In the genomic region with DNA sequence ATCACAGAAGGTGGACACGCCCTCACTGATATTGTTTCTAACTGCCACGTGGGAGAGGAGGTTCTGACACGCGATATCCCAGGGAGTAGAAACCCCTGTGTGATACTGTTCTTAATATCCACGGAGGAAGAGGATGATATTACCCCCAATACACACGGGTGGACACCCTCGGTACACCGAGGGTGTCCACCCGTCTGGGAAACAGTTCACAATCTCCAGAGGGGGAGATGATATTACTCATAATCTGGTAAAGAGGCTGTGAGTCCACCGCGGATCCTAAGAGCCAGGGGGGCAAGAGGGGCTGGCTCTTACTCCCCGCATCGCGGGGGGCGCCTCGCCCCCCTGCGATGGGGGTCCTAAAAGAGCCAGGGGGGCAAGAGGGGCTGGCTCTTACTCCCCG, we compare ENCODE assay signal across 11 cellular contexts. TPM values are rescaled to one million over a fixed set of nuclear protein-coding genes. Genes with fewer than 3 reads are reported as not detected.
A peak's percentile ranks its signal among the peaks of the same experiment; 100 is the strongest.
DNase-seq lines count a peak whose midpoint lies in the region; ATAC-seq and TF ChIP-seq lines count a peak whose summit lies in the region.
"Had no signal": no experiment of that assay in that cellular context is flagged by ENCODE, and none has a peak within 500 bp of the region (broad histone marks: within the 10 kb centered on the region; RNA-seq: fewer than 3 reads in every experiment).

No MANE protein-coding gene starts in this region.

- H3K27ac Mint-ChIP-seq in CD8-positive, alpha-beta memory T cell: peak overlapping the region in 5 of 8 donors; percentile 0 to 79 (median 29)
- H3K27ac Mint-ChIP-seq in chondrocyte (ENCODE audit: unreplicated experiment) (no peak overlapping the region), neural crest cell (ENCODE audit: unreplicated experiment) (no peak overlapping the region)

- no peaks in the 10 kb centered on the region for H3K9me3 ChIP-seq in CD8-positive, alpha-beta memory T cell (ENCODE audit: low read length)
- peaks cover 0 to 6% (median 0%) of the 10 kb centered on the region in 8 donors for H3K9me3 ChIP-seq in spleen
- H3K9me3 ChIP-seq: gastroesophageal sphincter had no signal

- H3K27me3 Mint-ChIP-seq in CD8-positive, alpha-beta memory T cell: peaks cover 9 to 21% of the 10 kb centered on the region in 2 donors
- H3K27me3 Mint-ChIP-seq in chondrocyte (ENCODE audit: low read depth) (peaks cover 1% of the 10 kb centered on the region), neural crest cell (ENCODE audit: low read depth) (peaks cover 14% of the 10 kb centered on the region)

- no peaks in the 10 kb centered on the region for H3K36me3 Mint-ChIP-seq in CD8-positive, alpha-beta memory T cell
- H3K36me3 Mint-ChIP-seq in chondrocyte (ENCODE audit: low read depth) (no peaks in the 10 kb centered on the region), neural crest cell (ENCODE audit: low read depth) (no peaks in the 10 kb centered on the region)

- no peak for TF ChIP-seq POLR2A in spleen (IDR thresholded peaks at IDR 0.05)

- DNase-seq in CD8-positive, alpha-beta memory T cell: no peak
- peak; percentile 11 for DNase-seq in M059J (ENCODE audit: low read depth)
- DNase-seq in chondrocyte (ENCODE audit: low spot score): no peak
- DNase-seq in neural crest cell (ENCODE audit: low read depth, low spot score): no peak
- no peak for DNase-seq in spleen
- DNase-seq in foreskin keratinocyte: no peak
- DNase-seq: aorta; NK-92 treated with Interleukin-12 subunit alpha and Interleukin-12 subunit beta, amount 100 ng/mL, for 24 hours had no signal

- no peaks in the 10 kb centered on the region for H3K27me3 ChIP-seq in CD8-positive, alpha-beta memory T cell (ENCODE audit: insufficient read depth, low read length, poor library complexity, severe bottlenecking)
- H3K27me3 ChIP-seq in spleen (replicated peaks in 1 of 7): peaks cover 0 to 23% (median 0%) of the 10 kb centered on the region in 7 donors
- peaks cover 2% of the 10 kb centered on the region for H3K27me3 ChIP-seq in foreskin keratinocyte

- no peak overlapping the region for H3K27ac ChIP-seq in CD8-positive, alpha-beta memory T cell (ENCODE audit: low read depth, low read length)
- H3K27ac ChIP-seq in spleen (no peak overlapping the region), foreskin keratinocyte (no peak overlapping the region)
- H3K27ac ChIP-seq: gastroesophageal sphincter, VCaP had no signal

- no peak overlapping the region for H3K4me3 ChIP-seq in CD8-positive, alpha-beta memory T cell (ENCODE audit: low read length)
- peak overlapping the region in 1 of 8 donors; percentile 17 for H3K4me3 ChIP-seq in spleen

- POLR2A ChIA-PET in CD8-positive, alpha-beta memory T cell (lab: Charles Lee): no interaction called here

- CTCF ChIA-PET in CD8-positive, alpha-beta memory T cell (lab: Charles Lee): no interaction called here

- H3K36me3 ChIP-seq in CD8-positive, alpha-beta memory T cell (ENCODE audit: insufficient read depth, low read length): no peaks in the 10 kb centered on the region
- no peaks in the 10 kb centered on the region for H3K36me3 ChIP-seq in spleen
- H3K36me3 ChIP-seq: gastroesophageal sphincter had no signal

- H3K9me3 Mint-ChIP-seq in CD8-positive, alpha-beta memory T cell: no peaks in the 10 kb centered on the region
- no peaks in the 10 kb centered on the region for H3K9me3 Mint-ChIP-seq in chondrocyte (ENCODE audit: low read depth)
- H3K9me3 Mint-ChIP-seq in neural crest cell: peaks cover 9% of the 10 kb centered on the region

- no peaks in the 10 kb centered on the region for H3K4me1 ChIP-seq in CD8-positive, alpha-beta memory T cell (ENCODE audit: insufficient read depth, low read length)
- H3K4me1 ChIP-seq in spleen (peaks cover 0 to 12% (median 0%) of the 10 kb centered on the region in 6 donors), foreskin keratinocyte (no peaks in the 10 kb centered on the region)

- peaks cover 6 to 14% (median 13%) of the 10 kb centered on the region in 3 donors for H3K4me1 Mint-ChIP-seq in CD8-positive, alpha-beta memory T cell
- H3K4me1 Mint-ChIP-seq in chondrocyte (ENCODE audit: low read depth) (peaks cover 4% of the 10 kb centered on the region), neural crest cell (peaks cover 11% of the 10 kb centered on the region)

- ATAC-seq in HG02642 (IDR thresholded peaks at IDR 0.05; ENCODE audit: poor library complexity, unreplicated experiment) (no peak), foreskin keratinocyte (no peak)
- ATAC-seq: gastroesophageal sphincter had no signal

- intact Hi-C loops in spleen (cut with DNase I; ENCODE audit: low total_unique reads): no loop called here

- 31 to 68% (median 45%) methylated on average over 9 to 18 of the region's 18 CpGs for WGBS in spleen, 5 donors

- peak overlapping the region in 6 of 7 donors; percentile 34 to 82 (median 66) for H3K4me3 Mint-ChIP-seq in CD8-positive, alpha-beta memory T cell
- H3K4me3 Mint-ChIP-seq in chondrocyte (ENCODE audit: unreplicated experiment): peak overlapping the region; percentile 45
- peak overlapping the region; percentile 17 for H3K4me3 Mint-ChIP-seq in neural crest cell

- TF ChIP-seq CTCF in chondrocyte (IDR thresholded peaks at IDR 0.05) (no peak), neural crest cell (conservative IDR thresholded peaks at IDR 0.05) (no peak), spleen (IDR thresholded peaks at IDR 0.05 in 8 of 11, conservative IDR thresholded peaks at IDR 0.05 in 3 of 11) (peak in 1 of 11 experiments; percentile 6), foreskin keratinocyte (conservative IDR thresholded peaks at IDR 0.05) (no peak)

RNA-seq across cellular contexts. Expression of a gene that starts 29.6 kb away (rescaled TPM):
- total RNA-seq in CD8-positive, alpha-beta memory T cell: 100 to 1,000 TPM; 107 to 110 TPM
- 83.0 TPM for polyA plus RNA-seq in CD8-positive, alpha-beta memory T cell
- 2.3 and 4.1 TPM in 2 replicates for total RNA-seq in M059J (2014; rRNA removed; shearing (Covaris generic))
- total RNA-seq in chondrocyte (not detected in 3 replicates), neural crest cell (1.7 and 2.0 TPM in 2 replicates), spleen (10 to 100 TPM; 14.1 to 76.4 (median 33.6) TPM), foreskin keratinocyte (0.51 and 0.88 TPM in 2 replicates)
- polyA plus RNA-seq in spleen (10 to 100 TPM in 2 of 3 donors, 1 to 10 TPM in 1; 5.1 to 14.6 (median 12.2) TPM), foreskin keratinocyte (0.74 and 1.1 TPM in 2 replicates)

Comparison
In these comparisons a context has a peak if more than half of its experiments do, and no peak if none do; other contexts are left out.
1. H3K27ac Mint-ChIP-seq: peak in CD8-positive, alpha-beta memory T cell (5 of 8); none in chondrocyte (single experiment) and neural crest cell (single experiment).
2. Peak in every context shown above with its lines, with median percentiles within 50 percentile points of each other: H3K4me3 Mint-ChIP-seq.